ENCODE assay signal across 13 cellular contexts in genomic region chr5:14914603-14915277, GRCh38. TPM values are rescaled to one million over a fixed set of nuclear protein-coding genes. Genes with fewer than 3 reads are reported as not detected.
A peak's percentile ranks its signal among the peaks of the same experiment; 100 is the strongest.
DNase-seq lines count a peak whose midpoint lies in the region; ATAC-seq and TF ChIP-seq lines count a peak whose summit lies in the region.
"Had no signal": no experiment of that assay in that cellular context is flagged by ENCODE, and none has a peak within 500 bp of the region (broad histone marks: within the 10 kb centered on the region; RNA-seq: fewer than 3 reads in every experiment).

No MANE protein-coding gene starts in this region.

- H3K27me3 ChIP-seq in SK-N-SH (ENCODE audit: insufficient read depth): no peaks in the 10 kb centered on the region
- no peaks in the 10 kb centered on the region for H3K27me3 ChIP-seq in uterus
- H3K27me3 ChIP-seq: neural progenitor cell, transverse colon had no signal

- TF ChIP-seq RAD21 in SK-N-SH (IDR thresholded peaks at IDR 0.05; ENCODE audit: low read length): no peak

- 62% methylated on average over 8 of the region's 8 CpGs for WGBS in SK-N-SH (ENCODE audit: low lambda C conversion rate)

- H3K9me3 Mint-ChIP-seq in activated naive CD4-positive, alpha-beta T cell treated with anti-CD3 and anti-CD28 coated beads for 36 hours: peaks cover 6% of the 10 kb centered on the region
- H3K9me3 Mint-ChIP-seq in activated naive CD4-positive, alpha-beta T cell treated with anti-CD3 and anti-CD28 coated beads, Interleukin-2, amount 10 ng/mL, durations not matched to agents 7 days and 5 days: no peaks in the 10 kb centered on the region
- peaks cover 12% of the 10 kb centered on the region for H3K9me3 Mint-ChIP-seq in type B pancreatic cell
- H3K9me3 Mint-ChIP-seq: neural progenitor cell had no signal

- H3K79me2 ChIP-seq in SK-N-SH (ENCODE audit: insufficient read depth): no peaks in the 10 kb centered on the region

- H2AFZ ChIP-seq in SK-N-SH (ENCODE audit: low read depth): no peak overlapping the region
- H2AFZ ChIP-seq: neural progenitor cell had no signal

- H3K9me3 ChIP-seq in SK-N-SH: no peaks in the 10 kb centered on the region
- H3K9me3 ChIP-seq in uterus: no peaks in the 10 kb centered on the region
- H3K9me3 ChIP-seq: transverse colon had no signal

- peaks cover 17% of the 10 kb centered on the region for H3K4me1 Mint-ChIP-seq in activated naive CD4-positive, alpha-beta T cell treated with anti-CD3 and anti-CD28 coated beads for 36 hours (ENCODE audit: low read depth)
- H3K4me1 Mint-ChIP-seq in activated naive CD4-positive, alpha-beta T cell treated with anti-CD3 and anti-CD28 coated beads, Interleukin-2, amount 10 ng/mL, durations not matched to agents 7 days and 5 days: no peaks in the 10 kb centered on the region
- H3K4me1 Mint-ChIP-seq in type B pancreatic cell (ENCODE audit: unreplicated experiment): peaks cover 38% of the 10 kb centered on the region
- H3K4me1 Mint-ChIP-seq: neural progenitor cell had no signal

- H3K27me3 Mint-ChIP-seq in activated naive CD4-positive, alpha-beta T cell treated with anti-CD3 and anti-CD28 coated beads for 36 hours (ENCODE audit: low read depth): no peaks in the 10 kb centered on the region
- no peaks in the 10 kb centered on the region for H3K27me3 Mint-ChIP-seq in activated naive CD4-positive, alpha-beta T cell treated with anti-CD3 and anti-CD28 coated beads, Interleukin-2, amount 10 ng/mL, durations not matched to agents 7 days and 5 days
- H3K27me3 Mint-ChIP-seq in type B pancreatic cell: peaks cover 3% of the 10 kb centered on the region

- TF ChIP-seq EP300 in SK-N-SH (IDR thresholded peaks at IDR 0.05; ENCODE audit: borderline replicate concordance in 1 of 2, low read depth in 1 of 2, low read length in 1 of 2): peak in 1 of 2 experiments; percentile 12; a peak in 1 of 4 replicates

- H3K4me1 ChIP-seq in SK-N-SH (ENCODE audit: control insufficient read depth in 1 of 2, insufficient read depth in 2 of 2, low read depth in 1 of 2, low read length in 1 of 2) (peaks cover 15 to 17% of the 10 kb centered on the region in 2 experiments), uterus (no peaks in the 10 kb centered on the region)
- H3K4me1 ChIP-seq: neural progenitor cell, transverse colon had no signal

- H3K27ac Mint-ChIP-seq in activated naive CD4-positive, alpha-beta T cell treated with anti-CD3 and anti-CD28 coated beads for 36 hours: peak overlapping the region; percentile 43
- H3K27ac Mint-ChIP-seq in activated naive CD4-positive, alpha-beta T cell treated with anti-CD3 and anti-CD28 coated beads, Interleukin-2, amount 10 ng/mL, durations not matched to agents 7 days and 5 days: no peak overlapping the region
- peak overlapping the region; percentile 84 for H3K27ac Mint-ChIP-seq in type B pancreatic cell
- H3K27ac Mint-ChIP-seq: neural progenitor cell had no signal

- CTCF ChIA-PET in activated naive CD4-positive, alpha-beta T cell treated with anti-CD3 and anti-CD28 coated beads for 36 hours (lab: Charles Lee): no interaction called here
- CTCF ChIA-PET in activated naive CD4-positive, alpha-beta T cell treated with anti-CD3 and anti-CD28 coated beads, Interleukin-2, amount 10 ng/mL, durations not matched to agents 7 days and 5 days (lab: Charles Lee): no interaction called here
- CTCF ChIA-PET in SK-N-SH (lab: Yijun Ruan, JAX): no interaction called here

- POLR2A ChIA-PET in SK-N-SH (lab: Yijun Ruan, JAX): no interaction called here

- DNase-seq in activated naive CD4-positive, alpha-beta T cell treated with anti-CD3 and anti-CD28 coated beads for 36 hours: no peak
- no peak for DNase-seq in activated naive CD4-positive, alpha-beta T cell treated with anti-CD3 and anti-CD28 coated beads, Interleukin-2, amount 10 ng/mL, durations not matched to agents 7 days and 5 days
- no peak for DNase-seq in SK-N-SH
- peak; percentile 81 for DNase-seq in fibroblast of peridontal ligament (ENCODE audit: extremely low read depth)
- no peak for DNase-seq in type B pancreatic cell (ENCODE audit: extremely low spot score, unreplicated experiment)
- DNase-seq in uterus: no peak
- DNase-seq in CD1c-positive myeloid dendritic cell (ENCODE audit: extremely low spot score): no peak
- DNase-seq: left ventricle myocardium superior, small intestine, transverse colon had no signal

- peak overlapping the region; percentile 50; the same call in 1 of the 2 replicates for H3K9ac ChIP-seq in SK-N-SH
- H3K9ac ChIP-seq: neural progenitor cell had no signal

- H4K20me1 ChIP-seq in SK-N-SH (ENCODE audit: insufficient read depth): no peaks in the 10 kb centered on the region

- H3K4me2 ChIP-seq in SK-N-SH: peak overlapping the region; percentile 56
- H3K4me2 ChIP-seq: neural progenitor cell had no signal

- TF ChIP-seq CTCF in SK-N-SH (IDR thresholded peaks at IDR 0.05) (no peak), type B pancreatic cell (conservative IDR thresholded peaks at IDR 0.05) (no peak), uterus (IDR thresholded peaks at IDR 0.05) (no peak)

- H3K9me2 ChIP-seq in SK-N-SH: no peaks in the 10 kb centered on the region

- peaks cover 25% of the 10 kb centered on the region for H3F3A ChIP-seq in SK-N-SH (replicated peaks; ENCODE audit: insufficient read depth)

- H3K36me3 ChIP-seq in SK-N-SH (replicated peaks in 1 of 2; ENCODE audit: control insufficient read depth in 1 of 2, insufficient read depth in 2 of 2, low read length in 1 of 2): no peaks in the 10 kb centered on the region
- no peaks in the 10 kb centered on the region for H3K36me3 ChIP-seq in uterus
- H3K36me3 ChIP-seq: neural progenitor cell, transverse colon had no signal

- no peak for ATAC-seq in GM19463 (IDR thresholded peaks at IDR 0.05; ENCODE audit: unreplicated experiment)
- ATAC-seq: left ventricle myocardium superior, Panc1 had no signal

- TF ChIP-seq POLR2A in uterus (IDR thresholded peaks at IDR 0.05): no peak

- H3K36me3 Mint-ChIP-seq in activated naive CD4-positive, alpha-beta T cell treated with anti-CD3 and anti-CD28 coated beads for 36 hours (ENCODE audit: low read depth): no peaks in the 10 kb centered on the region
- H3K36me3 Mint-ChIP-seq in activated naive CD4-positive, alpha-beta T cell treated with anti-CD3 and anti-CD28 coated beads, Interleukin-2, amount 10 ng/mL, durations not matched to agents 7 days and 5 days: no peaks in the 10 kb centered on the region
- H3K36me3 Mint-ChIP-seq in type B pancreatic cell: peaks cover 4% of the 10 kb centered on the region
- H3K36me3 Mint-ChIP-seq: neural progenitor cell had no signal

- no peak overlapping the region for H3K4me3 ChIP-seq in SK-N-SH (ENCODE audit: low read depth in 2 of 2, low read length in 1 of 2)
- no peak overlapping the region for H3K4me3 ChIP-seq in uterus
- H3K4me3 ChIP-seq: neural progenitor cell, transverse colon had no signal

- H3K4me3 Mint-ChIP-seq in activated naive CD4-positive, alpha-beta T cell treated with anti-CD3 and anti-CD28 coated beads for 36 hours: no peak overlapping the region
- no peak overlapping the region for H3K4me3 Mint-ChIP-seq in activated naive CD4-positive, alpha-beta T cell treated with anti-CD3 and anti-CD28 coated beads, Interleukin-2, amount 10 ng/mL, durations not matched to agents 7 days and 5 days
- peak overlapping the region; percentile 48 for H3K4me3 Mint-ChIP-seq in type B pancreatic cell
- H3K4me3 Mint-ChIP-seq: neural progenitor cell had no signal

- H3K27ac ChIP-seq in SK-N-SH (ENCODE audit: low read depth in 2 of 2, low read length in 1 of 2) (peak overlapping the region in 1 of 2 experiments; percentile 87; a peak in 2 of 4 replicates), uterus (no peak overlapping the region)
- H3K27ac ChIP-seq: neural progenitor cell, transverse colon had no signal

- intact Hi-C loops in activated naive CD4-positive, alpha-beta T cell treated with anti-CD3 and anti-CD28 coated beads for 36 hours (cut with micrococcal nuclease): loop anchor here (1.0 kb wide), 1 partner anchor 12 kb away; no protein-coding TSS in a partner anchor
- intact Hi-C loops in uterus (cut with DNase I; ENCODE audit: low total_unique reads): no loop called here

TF ChIP-seq in SK-N-SH, 30 proteins besides CTCF, POLR2A, EP300 and RAD21 (continues in another document):
- TF ChIP-seq POLR2AphosphoS5 (IDR thresholded peaks at IDR 0.05; ENCODE audit: low read depth, low read length): peak; percentile 15; the same call in 1 of the 2 replicates
- peak; percentile 52; the same call in 1 of the 2 replicates for TF ChIP-seq NFIC (IDR thresholded peaks at IDR 0.05; ENCODE audit: borderline replicate concordance)
- TF ChIP-seq JUND (IDR thresholded peaks at IDR 0.05): peak; percentile 76; the same call in 1 of the 2 replicates
- TF ChIP-seq SIN3A (IDR thresholded peaks at IDR 0.05; ENCODE audit: borderline replicate concordance, low read depth, low read length): no peak
- TF ChIP-seq EZH2phosphoT487 (IDR thresholded peaks at IDR 0.05; ENCODE audit: borderline replicate concordance, low read depth): no peak
- no peak for TF ChIP-seq MXI1 (IDR thresholded peaks at IDR 0.05; ENCODE audit: low read depth, low read length)
- peak; percentile 78 for TF ChIP-seq PBX3 (IDR thresholded peaks at IDR 0.05)
- no peak for TF ChIP-seq SMC3 (IDR thresholded peaks at IDR 0.05; ENCODE audit: low read depth, low read length)
- peak; percentile 74 for TF ChIP-seq TCF12 (IDR thresholded peaks at IDR 0.05)
- peak; percentile 81 for TF ChIP-seq FOSL2 (IDR thresholded peaks at IDR 0.05; ENCODE audit: borderline replicate concordance, low read depth)

RNA-seq across cellular contexts. Expression of gene ANKH, which starts 43.2 kb away (rescaled TPM):
- 10 to 100 TPM; 92.0 to 93.5 TPM for total RNA-seq in activated naive CD4-positive, alpha-beta T cell treated with anti-CD3 and anti-CD28 coated beads for 36 hours
- 14.8 and 22.0 TPM in 2 replicates for polyA plus RNA-seq in SK-N-SH (2012; rRNA removed)
- 13.9 and 22.2 TPM in 2 replicates for polyA plus RNA-seq in SK-N-SH (2012; cell fraction: cytosol; rRNA removed)
- 14.6 and 16.6 TPM in 2 replicates for polyA plus RNA-seq in SK-N-SH (2012; cell fraction: nucleus; rRNA removed)
- 37.3 and 41.1 TPM in 2 replicates for total RNA-seq in type B pancreatic cell (ENCODE audit: low replicate concordance)
- 10 to 100 TPM in 3 of 4 donors, 1 to 10 TPM in 1; 2.9 to 47.7 (median 26.9) TPM for total RNA-seq in uterus
